ENCODE assay signal across 8 cellular contexts in genomic region chr11:128686045-128686741, GRCh38. TPM values are rescaled to one million over a fixed set of nuclear protein-coding genes. Genes with fewer than 3 reads are reported as not detected.
DNase-seq lines count a peak whose midpoint lies in the region; ATAC-seq, FAIRE-seq and TF ChIP-seq lines count a peak whose summit lies in the region.

No MANE protein-coding gene starts in this region.

- no peak for FAIRE-seq in H54 (lab: Jason Lieb, UNC)

- H3K27ac ChIP-seq in esophagus squamous epithelium (no peak overlapping the region), skin epidermis (no peak overlapping the region)

- H3K4me1 Mint-ChIP-seq in T-helper 2 cell treated with Interferon-gamma antibody and Interleukin-4, amounts not matched to agents 5 μg/mL and 100 μg/mL, for 36 hours (ENCODE audit: low read depth): peaks cover 38% of the 10 kb centered on the region

- peak overlapping the region; percentile 77 for H3K4me3 Mint-ChIP-seq in T-helper 2 cell treated with Interferon-gamma antibody and Interleukin-4, amounts not matched to agents 5 μg/mL and 100 μg/mL, for 36 hours

- no peak overlapping the region for H3K27ac Mint-ChIP-seq in T-helper 2 cell treated with Interferon-gamma antibody and Interleukin-4, amounts not matched to agents 5 μg/mL and 100 μg/mL, for 36 hours

- H3K36me3 ChIP-seq in NT2/D1 (ENCODE audit: insufficient read depth, insufficient read length, low read length) (no peaks in the 10 kb centered on the region), esophagus squamous epithelium (no peaks in the 10 kb centered on the region)

- no peak for TF ChIP-seq CTCF in esophagus squamous epithelium (IDR thresholded peaks at IDR 0.05)

- intact Hi-C loops in esophagus squamous epithelium (cut with DNase I): no loop called here

- H3K9ac ChIP-seq in NT2/D1 (ENCODE audit: insufficient read length, low read depth): peak overlapping the region; percentile 44

- H3K9me3 ChIP-seq in NT2/D1 (ENCODE audit: insufficient read depth, low read length): no peaks in the 10 kb centered on the region
- no peaks in the 10 kb centered on the region for H3K9me3 ChIP-seq in esophagus squamous epithelium

- WGBS in esophagus squamous epithelium, 2 donors: 17 to 25% methylated on average over 21 to 29 of the region's 32 CpGs

- DNase-seq in T-helper 2 cell treated with Interferon-gamma antibody and Interleukin-4, amounts not matched to agents 5 μg/mL and 100 μg/mL, for 36 hours (ENCODE audit: low spot score): no peak
- DNase-seq in T-helper 2 cell (no peak), NT2/D1 (ENCODE audit: low read depth, low spot score) (no peak), esophagus squamous epithelium (lab: John Stamatoyannopoulos, UW) (no peak), NCI-H774 (lab: John Stamatoyannopoulos, UW) (no peak), H54 (ENCODE audit: insufficient read length, low spot score) (no peak)

- no peaks in the 10 kb centered on the region for H3K36me3 Mint-ChIP-seq in T-helper 2 cell treated with Interferon-gamma antibody and Interleukin-4, amounts not matched to agents 5 μg/mL and 100 μg/mL, for 36 hours (ENCODE audit: low read depth)

- H3K27me3 Mint-ChIP-seq in T-helper 2 cell treated with Interferon-gamma antibody and Interleukin-4, amounts not matched to agents 5 μg/mL and 100 μg/mL, for 36 hours (ENCODE audit: low read depth): peaks cover 83% of the 10 kb centered on the region

- H3K9me3 Mint-ChIP-seq in T-helper 2 cell treated with Interferon-gamma antibody and Interleukin-4, amounts not matched to agents 5 μg/mL and 100 μg/mL, for 36 hours: no peaks in the 10 kb centered on the region

- H3K4me1 ChIP-seq in NT2/D1 (ENCODE audit: insufficient read depth, insufficient read length) (peaks cover 11% of the 10 kb centered on the region), esophagus squamous epithelium (peaks cover 29 to 61% (median 33%) of the 10 kb centered on the region in 3 donors)

- ATAC-seq in HG03159 (IDR thresholded peaks at IDR 0.05; ENCODE audit: unreplicated experiment): no peak

- H3K27me3 ChIP-seq in NT2/D1 (ENCODE audit: insufficient read depth, insufficient read length): peaks cover 98% of the 10 kb centered on the region
- H3K27me3 ChIP-seq in esophagus squamous epithelium: peaks cover 12 to 99% (median 28%) of the 10 kb centered on the region in 4 donors

- H3K4me3 ChIP-seq in NT2/D1 (ENCODE audit: insufficient read length, low read depth) (peak overlapping the region; percentile 49), esophagus squamous epithelium (peak overlapping the region in 3 of 4 donors; percentile 28 to 62 (median 40)), skin epidermis (peak overlapping the region in 4 of 7 experiments; percentile 14 to 34 (median 26))

- TF ChIP-seq POLR2A in esophagus squamous epithelium (IDR thresholded peaks at IDR 0.05) (no peak), H54 (IDR thresholded peaks at IDR 0.05; ENCODE audit: low read depth, low read length) (no peak)

RNA-seq across cellular contexts. Expression of gene FLI1, which starts 7.7 kb away (rescaled TPM):
- 10 to 100 TPM in 2 of 4 donors, 1 to 10 TPM in 2; 1.5 to 24.6 (median 7.4) TPM for total RNA-seq in esophagus squamous epithelium
